In genomic region chr3:187120324-187120723, GRCh38 we compare ENCODE assay signal across 1 cellular context.
TF ChIP-seq lines count a peak whose summit lies in the region.

No MANE protein-coding gene starts in this region.

TF ChIP-seq in H1, 55 proteins besides CTCF, POLR2A, EP300 and RAD21:
- no peak for TF ChIP-seq CREB1 (IDR thresholded peaks at IDR 0.05)
TF ChIP-seq in H1: peak in this region for 0.
